In genomic region chr4:184207734-184208607, GRCh38 we compare ENCODE assay signal across 6 cellular contexts. TPM values are rescaled to one million over a fixed set of nuclear protein-coding genes. Genes with fewer than 3 reads are reported as not detected.
"Had no signal": no experiment of that assay in that cellular context is flagged by ENCODE, and none has a peak within 500 bp of the region (broad histone marks: within the 10 kb centered on the region; RNA-seq: fewer than 3 reads in every experiment).

No MANE protein-coding gene starts in this region.

RNA-seq across cellular contexts. Expression of gene ENPP6, which starts 9.7 kb away (rescaled TPM):
- total RNA-seq: activated B cell treated with CpG ODN at 0.5 μM for 24 hours, body of pancreas, chondrocyte, dermis blood vessel endothelial cell, endothelial cell of umbilical vein, T-cell had no signal
- polyA plus RNA-seq: endothelial cell of umbilical vein had no signal
